In genomic region chr22:22039286-22040074, GRCh38 we compare ENCODE assay signal across 15 cellular contexts. TPM values are rescaled to one million over a fixed set of nuclear protein-coding genes. Genes with fewer than 3 reads are reported as not detected.
A peak's percentile ranks its signal among the peaks of the same experiment; 100 is the strongest.
DNase-seq lines count a peak whose midpoint lies in the region; ATAC-seq and TF ChIP-seq lines count a peak whose summit lies in the region.
"Had no signal": no experiment of that assay in that cellular context is flagged by ENCODE, and none has a peak within 500 bp of the region (broad histone marks: within the 10 kb centered on the region; RNA-seq: fewer than 3 reads in every experiment).

No MANE protein-coding gene starts in this region.

- peak overlapping the region; percentile 64 for H3K27ac Mint-ChIP-seq in activated B cell treated with CpG ODN at 0.5 μM for 24 hours
- peak overlapping the region; percentile 94 for H3K27ac Mint-ChIP-seq in stimulated activated memory B cell treated with anti-CD40 and anti-IgM and Interleukin-4, amounts not matched to agents 10 μg/mL and 1 μg/mL and 100 μg/mL, for 72 hours
- H3K27ac Mint-ChIP-seq in natural killer cell, result no peak overlapping the region
- H3K27ac Mint-ChIP-seq: CD4-positive, alpha-beta memory T cell had no signal

- CTCF ChIA-PET in activated B cell treated with CpG ODN at 0.5 μM for 24 hours (lab: Charles Lee), result interaction anchor here (1.3 kb wide), 1 partner anchor 67 kb away, joined by 3 read pairs; no protein-coding TSS in a partner anchor

- H3K4me1 Mint-ChIP-seq in activated B cell treated with CpG ODN at 0.5 μM for 24 hours (peaks cover 84% of the 10 kb centered on the region), natural killer cell (no peaks in the 10 kb centered on the region)
- H3K4me1 Mint-ChIP-seq in stimulated activated memory B cell treated with anti-CD40 and anti-IgM and Interleukin-4, amounts not matched to agents 10 μg/mL and 1 μg/mL and 100 μg/mL, for 72 hours, result peaks cover 84% of the 10 kb centered on the region
- H3K4me1 Mint-ChIP-seq: CD4-positive, alpha-beta memory T cell had no signal

- H2AFZ ChIP-seq in Karpas-422 (ENCODE audit: low read length), result no peak overlapping the region

- POLR2A ChIA-PET in activated B cell treated with CpG ODN at 0.5 μM for 24 hours (lab: Charles Lee), result interaction anchor here (0.6 kb wide), 1 partner anchor 893 kb away, joined by 3 read pairs; no protein-coding TSS in a partner anchor

- intact Hi-C loops in activated B cell treated with CpG ODN at 0.5 μM for 24 hours (cut with micrococcal nuclease) (loop anchor here (10.0 kb wide), 1 partner anchor 685 kb away; no protein-coding TSS in a partner anchor), natural killer cell (cut with micrococcal nuclease) (no loop called here)

- ATAC-seq in activated B cell treated with CpG ODN at 0.5 μM for 24 hours (ENCODE audit: low read depth) (no peak), natural killer cell (no peak)
- ATAC-seq in stimulated activated memory B cell treated with anti-CD40 and anti-IgM and Interleukin-4, amounts not matched to agents 10 μg/mL and 1 μg/mL and 100 μg/mL, for 72 hours, result no peak
- ATAC-seq: HCT116 had no signal

- H3K27me3 Mint-ChIP-seq in activated B cell treated with CpG ODN at 0.5 μM for 24 hours (no peaks in the 10 kb centered on the region), natural killer cell (ENCODE audit: low read depth in 2 of 2) (peaks cover 18 to 28% of the 10 kb centered on the region in 2 donors)
- H3K27me3 Mint-ChIP-seq in stimulated activated memory B cell treated with anti-CD40 and anti-IgM and Interleukin-4, amounts not matched to agents 10 μg/mL and 1 μg/mL and 100 μg/mL, for 72 hours, result no peaks in the 10 kb centered on the region

- H3K9me2 ChIP-seq in Karpas-422 (replicated peaks; ENCODE audit: insufficient read depth, low read length), result no peaks in the 10 kb centered on the region

- H3K27me3 ChIP-seq in BLaER1 (no peaks in the 10 kb centered on the region), Karpas-422 (ENCODE audit: low read length) (no peaks in the 10 kb centered on the region), brain microvascular endothelial cell (replicated peaks) (peaks cover 7% of the 10 kb centered on the region)

- peaks cover 24% of the 10 kb centered on the region; the same call in 1 of the 2 replicates for H3K79me2 ChIP-seq in Karpas-422 (ENCODE audit: low read length)

- H3K36me3 ChIP-seq in BLaER1 (no peaks in the 10 kb centered on the region), Karpas-422 (ENCODE audit: insufficient read depth, low read length) (no peaks in the 10 kb centered on the region), brain microvascular endothelial cell (replicated peaks) (no peaks in the 10 kb centered on the region)

- H3K9me3 ChIP-seq in BLaER1, result no peaks in the 10 kb centered on the region
- H3K9me3 ChIP-seq in Karpas-422 (ENCODE audit: low read length), result no peaks in the 10 kb centered on the region

- H3K4me2 ChIP-seq in BLaER1 (peak overlapping the region; percentile 83; the same call in 1 of the 2 replicates), Karpas-422 (ENCODE audit: low read depth, low read length, poor library complexity, severe bottlenecking) (peak overlapping the region; percentile 38)

- DNase-seq in Karpas-422, result no peak
- DNase-seq in activated B cell treated with CpG ODN at 0.5 μM for 24 hours, result no peak
- no peak for DNase-seq in globus pallidus (ENCODE audit: low spot score)
- DNase-seq in brain microvascular endothelial cell, result no peak
- no peak for DNase-seq in natural killer cell
- no peak for DNase-seq in stimulated activated CD4-positive, alpha-beta T cell treated with anti-CD3 and anti-CD28 coated beads, Interleukin-4, amount 100 ng/mL, for 24 hours
- DNase-seq: ACHN; CD4-positive, alpha-beta memory T cell; DMS79; EL had no signal

- H3K27ac ChIP-seq in BLaER1 (peak overlapping the region; percentile 96), Karpas-422 (ENCODE audit: low read length) (peak overlapping the region; percentile 97), brain microvascular endothelial cell (no peak overlapping the region)
- H3K27ac ChIP-seq: C4-2B, HL-60 had no signal

- no peak for TF ChIP-seq CTCF in activated B cell treated with CpG ODN at 0.5 μM for 24 hours (IDR thresholded peaks at IDR 0.05)
- no peak for TF ChIP-seq CTCF in brain microvascular endothelial cell (IDR thresholded peaks at IDR 0.05; ENCODE audit: low read depth, low read length, missing control alignments)
- TF ChIP-seq CTCF in natural killer cell (IDR thresholded peaks at IDR 0.05), result no peak

- no peaks in the 10 kb centered on the region for H4K20me1 ChIP-seq in BLaER1
- H4K20me1 ChIP-seq in Karpas-422 (ENCODE audit: insufficient read depth, low read depth, low read length), result no peaks in the 10 kb centered on the region

- in situ Hi-C loops in brain microvascular endothelial cell (cut with HindIII; ENCODE audit: low pct_ligation_motif_present, low sequenced_read_pairs), result no loop called here

- H3K4me3 Mint-ChIP-seq in activated B cell treated with CpG ODN at 0.5 μM for 24 hours (no peak overlapping the region), natural killer cell (no peak overlapping the region)
- no peak overlapping the region for H3K4me3 Mint-ChIP-seq in stimulated activated memory B cell treated with anti-CD40 and anti-IgM and Interleukin-4, amounts not matched to agents 10 μg/mL and 1 μg/mL and 100 μg/mL, for 72 hours
- H3K4me3 Mint-ChIP-seq: CD4-positive, alpha-beta memory T cell had no signal

- H3K36me3 Mint-ChIP-seq in activated B cell treated with CpG ODN at 0.5 μM for 24 hours (ENCODE audit: low read depth) (no peaks in the 10 kb centered on the region), natural killer cell (no peaks in the 10 kb centered on the region)
- H3K36me3 Mint-ChIP-seq in stimulated activated memory B cell treated with anti-CD40 and anti-IgM and Interleukin-4, amounts not matched to agents 10 μg/mL and 1 μg/mL and 100 μg/mL, for 72 hours, result peaks cover 11% of the 10 kb centered on the region
- H3K36me3 Mint-ChIP-seq: CD4-positive, alpha-beta memory T cell had no signal

- H3K4me3 ChIP-seq in BLaER1, result no peak overlapping the region
- no peak overlapping the region for H3K4me3 ChIP-seq in Karpas-422 (ENCODE audit: low read length)
- no peak overlapping the region for H3K4me3 ChIP-seq in brain microvascular endothelial cell (ENCODE audit: low read depth, low read length)

- H3K4me1 ChIP-seq in BLaER1, result peaks cover 79% of the 10 kb centered on the region
- peaks cover 93% of the 10 kb centered on the region for H3K4me1 ChIP-seq in Karpas-422 (ENCODE audit: low read length)

- peaks cover 2% of the 10 kb centered on the region for H3K9me3 Mint-ChIP-seq in activated B cell treated with CpG ODN at 0.5 μM for 24 hours
- H3K9me3 Mint-ChIP-seq in stimulated activated memory B cell treated with anti-CD40 and anti-IgM and Interleukin-4, amounts not matched to agents 10 μg/mL and 1 μg/mL and 100 μg/mL, for 72 hours, result peaks cover 7% of the 10 kb centered on the region
- no peaks in the 10 kb centered on the region for H3K9me3 Mint-ChIP-seq in natural killer cell
- H3K9me3 Mint-ChIP-seq: CD4-positive, alpha-beta memory T cell had no signal

- H3K9ac ChIP-seq in BLaER1 (no peak overlapping the region), Karpas-422 (ENCODE audit: low read length) (no peak overlapping the region)

RNA-seq across cellular contexts. Expression of gene TOP3B, which starts 56.9 kb away (rescaled TPM):
- total RNA-seq in Karpas-422 (2014; rRNA removed; shearing (Covaris generic); ENCODE audit: low replicate concordance), result 38.1 and 72.9 TPM in 2 replicates
- total RNA-seq in activated B cell treated with CpG ODN at 0.5 μM for 24 hours (60.4 and 83.4 TPM in 2 replicates), natural killer cell (10 to 100 TPM; 45.8 to 66.0 (median 62.7) TPM)

Comparison
In these comparisons a context has a peak if more than half of its experiments do, and no peak if none do; other contexts are left out.
1. H3K27ac Mint-ChIP-seq: peak in activated B cell treated with CpG ODN at 0.5 μM for 24 hours (single experiment) and stimulated activated memory B cell treated with anti-CD40 and anti-IgM and Interleukin-4, amounts not matched to agents 10 μg/mL and 1 μg/mL and 100 μg/mL, for 72 hours (single experiment); none in natural killer cell (0 of 2).